In genomic region chr5:77718934-77719610, GRCh38 we compare ENCODE assay signal across 8 cellular contexts. TPM values are rescaled to one million over a fixed set of nuclear protein-coding genes. Genes with fewer than 3 reads are reported as not detected.
DNase-seq lines count a peak whose midpoint lies in the region; ATAC-seq lines count a peak whose summit lies in the region.
"Had no signal": no experiment of that assay in that cellular context is flagged by ENCODE, and none has a peak within 500 bp of the region (broad histone marks: within the 10 kb centered on the region; RNA-seq: fewer than 3 reads in every experiment).

No MANE protein-coding gene starts in this region.

- intact Hi-C loops in left cardiac atrium (cut with DNase I), result no loop called here

- no peak for DNase-seq in central memory CD8-positive, alpha-beta T cell (ENCODE audit: low spot score in 2 of 2)
- DNase-seq in H7 (no peak), left cardiac atrium (no peak), kidney glomerular epithelial cell (lab: John Stamatoyannopoulos, UW) (no peak)

- no peaks in the 10 kb centered on the region for H3K27me3 ChIP-seq in H7 (ENCODE audit: control insufficient read depth, insufficient read depth, low read length)

- ATAC-seq in GM18511 (IDR thresholded peaks at IDR 0.05; ENCODE audit: unreplicated experiment), result peak; percentile 87
- peak; percentile 70 for ATAC-seq in GM21423 (IDR thresholded peaks at IDR 0.05; ENCODE audit: unreplicated experiment)
- ATAC-seq in HG03159 (IDR thresholded peaks at IDR 0.05; ENCODE audit: unreplicated experiment), result peak; percentile 87
- peak; percentile 79 for ATAC-seq in central memory CD8-positive, alpha-beta T cell (replicated peaks; ENCODE audit: extremely low read depth, poor library complexity, severe bottlenecking)
- ATAC-seq in left cardiac atrium, result no peak

- H3K27me3 Mint-ChIP-seq in central memory CD8-positive, alpha-beta T cell, result no peaks in the 10 kb centered on the region

- no peaks in the 10 kb centered on the region for H3K36me3 ChIP-seq in H7 (replicated peaks; ENCODE audit: control insufficient read depth, insufficient read depth, low read length)

- H3K4me1 Mint-ChIP-seq in central memory CD8-positive, alpha-beta T cell, result peaks cover 18% of the 10 kb centered on the region

- peaks cover 3% of the 10 kb centered on the region for H3K36me3 Mint-ChIP-seq in central memory CD8-positive, alpha-beta T cell (ENCODE audit: insufficient read depth)

- no peak overlapping the region for H3K4me3 ChIP-seq in H7 (ENCODE audit: insufficient read depth, low read depth, low read length)
- H3K4me3 ChIP-seq: smooth muscle cell had no signal

- H3K4me3 Mint-ChIP-seq in central memory CD8-positive, alpha-beta T cell, result peak overlapping the region; percentile 47

- peak overlapping the region; percentile 66 for H3K27ac Mint-ChIP-seq in central memory CD8-positive, alpha-beta T cell (ENCODE audit: low read depth)

- H3K9me3 Mint-ChIP-seq in central memory CD8-positive, alpha-beta T cell, result no peaks in the 10 kb centered on the region

RNA-seq across cellular contexts. Expression of gene TBCA, which starts 57.1 kb away (rescaled TPM):
- total RNA-seq in H7 (2014; rRNA removed; shearing (Covaris generic)), result 172 and 220 TPM in 2 replicates
- 100 to 1,000 TPM; 123 to 153 TPM for total RNA-seq in left cardiac atrium

Comparison
In these comparisons a context has a peak if more than half of its experiments do, and no peak if none do; other contexts are left out.
1. ATAC-seq: peak in GM18511 (single experiment), GM21423 (single experiment), HG03159 (single experiment) and central memory CD8-positive, alpha-beta T cell (single experiment); none in left cardiac atrium (0 of 2).